In genomic region chr6:142074516-142074915, GRCh38 we compare ENCODE assay signal across 23 cellular contexts. TPM values are rescaled to one million over a fixed set of nuclear protein-coding genes. Genes with fewer than 3 reads are reported as not detected.
"Had no signal": no experiment of that assay in that cellular context is flagged by ENCODE, and none has a peak within 500 bp of the region (broad histone marks: within the 10 kb centered on the region; RNA-seq: fewer than 3 reads in every experiment).

No MANE protein-coding gene starts in this region.

- H3K27ac ChIP-seq: SJSA1, SK-N-MC had no signal

- H3K36me3 ChIP-seq: MG63, SJSA1 had no signal

- H3K9me3 ChIP-seq: MG63, SJSA1 had no signal

- H3K4me3 ChIP-seq: MG63, SJSA1, SK-N-MC had no signal

- DNase-seq: KBM-7, MG63, NCI-H1092, NCI-H1105 treated with DMSO at 0.1 percent for 48 hours, NCI-H1417 treated with DMSO at 0.1 percent for 48 hours, NCI-H146, NCI-H1694 treated with DMSO at 0.1 percent for 48 hours, NCI-H1930, NCI-H2081, NCI-H2107, NCI-H2227 treated with DMSO at 0.1 percent for 48 hours, NCI-H446, NCI-H510A, NCI-H524 treated with DMSO at 0.1 percent for 48 hours, NCI-H69, NCI-H774, Right ventricle myocardium superior, RPMI8226, SIG-M5 had no signal

- H3K27me3 ChIP-seq: MG63, SJSA1 had no signal

- FAIRE-seq: HTR-8/SVneo, RCC 7860 had no signal

- H3K4me1 ChIP-seq: SJSA1 had no signal

RNA-seq across cellular contexts. Expression of gene GJE1, which starts 58.2 kb away (rescaled TPM):
- total RNA-seq: Right ventricle myocardium superior, SJSA1 had no signal
